8 cellular contexts compared by ENCODE assay signal in the genomic region with DNA sequence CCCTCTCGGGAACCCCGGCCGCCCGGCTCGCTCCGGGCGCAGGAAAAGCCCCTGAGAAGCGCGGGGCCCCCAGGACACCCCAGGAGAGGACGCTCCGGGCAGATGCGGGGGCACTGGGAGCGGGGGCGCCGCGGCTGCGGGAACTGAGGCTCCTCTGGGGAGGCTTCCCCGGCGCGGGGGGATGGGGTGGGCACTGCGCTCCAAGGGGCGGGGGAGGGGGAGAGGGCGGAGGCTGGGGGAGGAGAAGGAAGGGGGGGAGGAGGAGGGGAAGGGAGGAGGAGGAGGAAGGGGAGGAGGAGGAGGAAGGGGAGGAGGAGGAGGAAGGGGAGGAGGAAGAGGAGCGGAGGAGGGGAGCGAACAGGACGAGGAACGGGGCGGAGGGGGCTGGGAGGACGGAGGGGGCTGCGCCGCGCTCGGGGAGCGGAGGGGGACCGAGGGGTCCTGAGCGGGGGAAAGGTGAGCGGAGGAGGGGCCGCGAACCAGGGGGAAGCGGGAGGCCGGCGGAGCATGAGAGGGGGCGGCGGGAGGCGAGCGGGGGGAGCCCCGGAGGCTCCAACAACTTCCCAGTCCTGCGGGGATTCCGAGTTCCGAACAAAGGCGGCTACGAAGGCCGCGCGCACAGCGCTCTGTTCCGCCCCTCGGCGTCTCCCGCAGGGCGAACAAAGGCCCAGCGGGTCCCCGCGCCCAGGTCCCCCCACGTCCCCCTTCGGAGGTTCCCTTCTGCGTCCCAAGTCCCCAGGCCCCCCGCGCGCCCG. TPM values are rescaled to one million over a fixed set of nuclear protein-coding genes. Genes with fewer than 3 reads are reported as not detected.
A peak's percentile ranks its signal among the peaks of the same experiment; 100 is the strongest.
DNase-seq lines count a peak whose midpoint lies in the region; ATAC-seq and TF ChIP-seq lines count a peak whose summit lies in the region.

No MANE protein-coding gene starts in this region.

- H3K36me3 ChIP-seq in SJSA1 = peaks cover 21% of the 10 kb centered on the region
- H3K36me3 ChIP-seq in neutrophil = no peaks in the 10 kb centered on the region

- TF ChIP-seq CTCF in C4-2B (conservative IDR thresholded peaks at IDR 0.05) (no peak), neutrophil (IDR thresholded peaks at IDR 0.05) (no peak)

- H3K27ac ChIP-seq in C4-2B = peak overlapping the region; percentile 50
- H3K27ac ChIP-seq in SJSA1 = peak overlapping the region; percentile 85
- H3K27ac ChIP-seq in neutrophil = no peak overlapping the region

- peak in 1 of 2 experiments; percentile 67 for DNase-seq in SJSA1 (ENCODE audit: low read depth in 1 of 2, low spot score in 2 of 2)
- DNase-seq in glomerular visceral epithelial cell (ENCODE audit: extremely low spot score) = peak; percentile 77
- no peak for DNase-seq in NK-92 (lab: John Stamatoyannopoulos, UW; ENCODE audit: unreplicated experiment)

- H3K27me3 ChIP-seq in SJSA1 (replicated peaks) (no peaks in the 10 kb centered on the region), neutrophil (peaks cover 71% of the 10 kb centered on the region)

- H3K4me1 ChIP-seq in SJSA1 (replicated peaks) (peaks cover 62% of the 10 kb centered on the region), neutrophil (ENCODE audit: control insufficient read depth in 1 of 2, insufficient read depth in 1 of 2, low read depth in 1 of 2, low read length in 1 of 2) (peaks cover 3 to 5% of the 10 kb centered on the region in 2 experiments)

- ATAC-seq in HG02610 (IDR thresholded peaks at IDR 0.05; ENCODE audit: unreplicated experiment) (no peak), HG03159 (IDR thresholded peaks at IDR 0.05; ENCODE audit: unreplicated experiment) (no peak), HG02885 (IDR thresholded peaks at IDR 0.05; ENCODE audit: poor library complexity, unreplicated experiment) (no peak)

- peak overlapping the region; percentile 95 for H3K4me3 ChIP-seq in SJSA1
- peak overlapping the region; percentile 25 to 28 for H3K4me3 ChIP-seq in neutrophil (ENCODE audit: low read depth in 1 of 2, low read length in 1 of 2)

- H3K9me3 ChIP-seq in SJSA1 (replicated peaks) (no peaks in the 10 kb centered on the region), neutrophil (no peaks in the 10 kb centered on the region)

RNA-seq across cellular contexts. Expression of gene PXDN, which starts 0.7 kb away (rescaled TPM):
- 199 and 310 TPM in 2 replicates for total RNA-seq in SJSA1 (2014; rRNA removed; shearing (Covaris generic))
